Comparison of ENCODE assay signal across 23 cellular contexts in the genomic region with DNA sequence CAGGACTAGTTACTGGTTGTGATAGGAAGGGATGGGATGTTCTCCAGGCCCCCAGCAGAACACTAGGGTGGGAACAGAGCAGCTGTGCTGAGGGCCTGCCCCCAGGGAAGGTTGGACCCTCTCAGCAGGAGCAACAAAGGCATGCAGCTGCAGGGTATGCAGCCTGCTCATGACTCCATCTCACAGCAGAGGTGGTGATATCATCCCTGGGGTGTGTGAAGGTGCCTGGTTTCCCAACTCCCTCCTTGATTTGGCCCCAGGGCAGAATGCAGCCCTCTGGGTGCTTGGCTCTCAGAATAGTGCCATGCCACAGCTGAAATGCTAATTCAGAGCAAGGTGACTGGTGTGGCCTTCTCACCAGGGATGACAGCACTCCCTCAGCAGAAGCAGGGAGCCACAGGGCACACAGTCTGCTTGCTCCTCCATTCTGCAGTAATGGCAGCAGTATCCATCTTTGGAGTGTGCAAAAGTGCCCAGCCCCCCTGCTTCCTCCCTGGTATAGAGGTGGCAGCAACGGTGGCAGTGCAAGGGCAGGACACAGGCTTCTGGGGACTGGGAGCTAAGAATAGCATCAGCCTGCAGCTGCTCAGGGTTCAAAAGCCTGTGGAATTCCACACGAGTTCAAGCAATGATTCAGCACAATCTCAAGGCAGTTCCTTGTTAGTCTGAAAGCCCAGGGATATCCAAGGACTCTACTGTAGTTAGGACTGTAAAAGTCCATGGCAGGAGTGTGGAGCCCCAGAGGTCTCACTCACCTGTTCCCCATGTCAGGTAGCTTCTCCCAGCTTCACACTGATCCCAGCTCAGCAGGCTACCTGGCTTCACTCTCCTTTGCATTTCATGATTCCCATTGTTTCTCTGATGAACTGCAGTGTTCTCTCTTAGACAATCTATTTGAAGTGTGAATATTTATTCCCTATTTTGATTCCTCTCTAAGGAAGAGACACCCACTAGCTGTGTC.
DNase-seq lines count a peak whose midpoint lies in the region; FAIRE-seq and TF ChIP-seq lines count a peak whose summit lies in the region.
"Had no signal": no experiment of that assay in that cellular context is flagged by ENCODE, and none has a peak within 500 bp of the region (broad histone marks: within the 10 kb centered on the region; RNA-seq: fewer than 3 reads in every experiment).

No MANE protein-coding gene starts in this region.

- no peak overlapping the region for H2BK120ac ChIP-seq in mesendoderm (ENCODE audit: low read depth, low read length)

- H3K4me1 ChIP-seq in mesendoderm (ENCODE audit: control insufficient read depth, low read depth, low read length), result no peaks in the 10 kb centered on the region
- H3K4me1 ChIP-seq: BLaER1, testis, vagina had no signal

- no peak overlapping the region for H3K4me2 ChIP-seq in mesendoderm (ENCODE audit: low read length)
- H3K4me2 ChIP-seq: BLaER1, SK-N-SH had no signal

- no CpG with 5 or more reads among the region's 2 CpGs for WGBS in mesendoderm (ENCODE audit: extremely low coverage, insufficient coverage, low lambda C conversion rate)

- DNase-seq in DMS53 treated with DMSO at 0.1 percent for 48 hours (lab: John Stamatoyannopoulos, UW; ENCODE audit: unreplicated experiment), result peak; percentile 5
- peak; percentile 25 for DNase-seq in M059J (ENCODE audit: low read depth)
- peak; percentile 15 for DNase-seq in bronchial epithelial cell (ENCODE audit: low read depth)
- peak; percentile 53 for DNase-seq in mesendoderm
- DNase-seq in NOMO-1 (lab: John Stamatoyannopoulos, UW; ENCODE audit: unreplicated experiment in 2 of 2), result no peak
- no peak for DNase-seq in GM13976 (ENCODE audit: low spot score)
- no peak for DNase-seq in D341Med (ENCODE audit: low spot score)
- DNase-seq in SIG-M5 treated with dmso at 0.1 percent for 504 hours (lab: John Stamatoyannopoulos, UW; ENCODE audit: unreplicated experiment), result no peak
- DNase-seq: activated naive CD4-positive, alpha-beta T cell treated with anti-CD3 and anti-CD28 coated beads, Interleukin-2, amount 10 ng/mL, durations not matched to agents 7 days and 5 days; amniotic stem cell; head of caudate nucleus; KG1; left colon; natural killer cell; NCI-H1436 treated with DMSO at 0.1 percent for 48 hours; NCI-H2171; NCI-H526; SK-N-SH; stimulated activated CD4-positive, alpha-beta T cell treated with anti-CD3 and anti-CD28 coated beads, Interleukin-12 subunit alpha, Interleukin-12 subunit beta, amount 100 ng/mL, for 4 hours; stimulated activated naive CD4-positive, alpha-beta T cell treated with Interleukin-2 at 50 U/mL for 16 hours; testis had no signal

- H3K9ac ChIP-seq in mesendoderm (ENCODE audit: low read length), result no peak overlapping the region
- H3K9ac ChIP-seq: BLaER1, SK-N-SH had no signal

- peak; percentile 7 for FAIRE-seq in bronchial epithelial cell (lab: Jason Lieb, UNC)

- no peak overlapping the region for H2AK5ac ChIP-seq in mesendoderm (ENCODE audit: low read length)

- H3K56ac ChIP-seq in mesendoderm (ENCODE audit: low read length), result no peak overlapping the region

- no peak overlapping the region for H4K5ac ChIP-seq in mesendoderm (ENCODE audit: low read length)

- no peaks in the 10 kb centered on the region for H3K79me1 ChIP-seq in mesendoderm (ENCODE audit: low read length)

- H2BK5ac ChIP-seq in mesendoderm (ENCODE audit: low read length), result no peak overlapping the region

- H3K4me3 ChIP-seq in bronchial epithelial cell (ENCODE audit: low read depth, low read length) (no peak overlapping the region), mesendoderm (ENCODE audit: low read length) (no peak overlapping the region)
- H3K4me3 ChIP-seq: BLaER1, testis, vagina had no signal

- H3K27ac ChIP-seq in mesendoderm (ENCODE audit: low read depth, low read length), result no peak overlapping the region
- H3K27ac ChIP-seq: BLaER1, testis, vagina had no signal

- TF ChIP-seq CTCF in bronchial epithelial cell (IDR thresholded peaks at IDR 0.05; ENCODE audit: insufficient read depth, low read length, severe bottlenecking) (no peak), GM13976 (IDR thresholded peaks at IDR 0.05; ENCODE audit: borderline replicate concordance, control extremely low read depth, extremely low read depth, insufficient read depth, missing control alignments) (no peak)

- no peaks in the 10 kb centered on the region for H3K27me3 ChIP-seq in bronchial epithelial cell (ENCODE audit: control insufficient read depth, insufficient read depth, low read length)
- H3K27me3 ChIP-seq in mesendoderm (ENCODE audit: insufficient read depth, low read length, poor library complexity), result no peaks in the 10 kb centered on the region
- H3K27me3 ChIP-seq: BLaER1, testis, vagina had no signal

- H2BK15ac ChIP-seq in mesendoderm (replicated peaks; ENCODE audit: low read depth), result no peak overlapping the region

- no peak overlapping the region for H3K23ac ChIP-seq in mesendoderm (ENCODE audit: low read length)

- H4K8ac ChIP-seq in mesendoderm (ENCODE audit: low read depth, low read length), result no peak overlapping the region

- in situ Hi-C loops in GM13976 (cut with MboI; ENCODE audit: low sequenced_read_pairs, unreplicated experiment), result no loop called here

- H3K18ac ChIP-seq in mesendoderm (ENCODE audit: low read length), result no peak overlapping the region

- no peaks in the 10 kb centered on the region for H3K36me3 ChIP-seq in bronchial epithelial cell (ENCODE audit: control insufficient read depth, insufficient read depth, low read length)
- no peaks in the 10 kb centered on the region for H3K36me3 ChIP-seq in mesendoderm (ENCODE audit: control insufficient read depth, insufficient read depth, low read length)
- H3K36me3 ChIP-seq: BLaER1, vagina had no signal

- H3K4ac ChIP-seq in mesendoderm (ENCODE audit: low read depth, low read length), result no peak overlapping the region

- no peaks in the 10 kb centered on the region for H3K79me2 ChIP-seq in mesendoderm (ENCODE audit: control insufficient read depth, insufficient read depth, low read length)

Comparison
In these comparisons a context has a peak if more than half of its experiments do, and no peak if none do; other contexts are left out.
1. DNase-seq: peak in DMS53 treated with DMSO at 0.1 percent for 48 hours (single experiment), M059J (single experiment), bronchial epithelial cell (single experiment) and mesendoderm (single experiment); none in NOMO-1 (0 of 2), GM13976 (single experiment), D341Med (single experiment) and SIG-M5 treated with dmso at 0.1 percent for 504 hours (single experiment).